16 cellular contexts compared by ENCODE assay signal in genomic region chrX:45840411-45840950, GRCh38.
DNase-seq lines count a peak whose midpoint lies in the region; ATAC-seq, FAIRE-seq and TF ChIP-seq lines count a peak whose summit lies in the region.
"Had no signal": no experiment of that assay in that cellular context is flagged by ENCODE, and none has a peak within 500 bp of the region (broad histone marks: within the 10 kb centered on the region; RNA-seq: fewer than 3 reads in every experiment).

No MANE protein-coding gene starts in this region.

- H2AFZ ChIP-seq in astrocyte (ENCODE audit: low read depth, low read length) (no peak overlapping the region), smooth muscle cell (ENCODE audit: low read depth) (no peak overlapping the region)

- ATAC-seq in GM18867 (IDR thresholded peaks at IDR 0.05; ENCODE audit: unreplicated experiment) = no peak

- H3K79me2 ChIP-seq in astrocyte (ENCODE audit: insufficient read depth, low read length) = peaks cover 46% of the 10 kb centered on the region
- peaks cover 68% of the 10 kb centered on the region for H3K79me2 ChIP-seq in smooth muscle cell (ENCODE audit: low read depth)

- H3K27me3 Mint-ChIP-seq in astrocyte (ENCODE audit: low read depth, unreplicated experiment) = no peaks in the 10 kb centered on the region

- H3K9me3 Mint-ChIP-seq in astrocyte (ENCODE audit: unreplicated experiment) = no peaks in the 10 kb centered on the region
- H3K9me3 Mint-ChIP-seq: CD8-positive, alpha-beta memory T cell had no signal

- H3K9ac ChIP-seq in astrocyte (ENCODE audit: low read length) (no peak overlapping the region), smooth muscle cell (ENCODE audit: low read depth) (no peak overlapping the region)

- H3K4me1 Mint-ChIP-seq in astrocyte (ENCODE audit: low read depth, unreplicated experiment) = peaks cover 22% of the 10 kb centered on the region

- 64% methylated on average over 3 of the region's 3 CpGs for WGBS in smooth muscle cell (ENCODE audit: low lambda C conversion rate)

- H3F3A ChIP-seq in smooth muscle cell (ENCODE audit: low read depth) = no peaks in the 10 kb centered on the region

- no peak overlapping the region for H3K27ac Mint-ChIP-seq in astrocyte (ENCODE audit: unreplicated experiment)

- H3K27me3 ChIP-seq in astrocyte (ENCODE audit: insufficient read depth, low read length) = no peaks in the 10 kb centered on the region
- H3K27me3 ChIP-seq in smooth muscle cell (ENCODE audit: low read depth) = no peaks in the 10 kb centered on the region
- H3K27me3 ChIP-seq: MG63 had no signal

- H3K4me1 ChIP-seq in astrocyte (ENCODE audit: insufficient read depth, low read length) = peaks cover 7% of the 10 kb centered on the region
- H3K4me1 ChIP-seq in smooth muscle cell (ENCODE audit: low read depth) = no peaks in the 10 kb centered on the region

- H3K4me3 Mint-ChIP-seq in astrocyte (ENCODE audit: unreplicated experiment) = no peak overlapping the region
- H3K4me3 Mint-ChIP-seq: CD8-positive, alpha-beta memory T cell; H9 had no signal

- H4K20me1 ChIP-seq in astrocyte (ENCODE audit: insufficient read depth, low read length) (no peaks in the 10 kb centered on the region), smooth muscle cell (ENCODE audit: low read depth) (peaks cover 70% of the 10 kb centered on the region)

- no peak for TF ChIP-seq CTCF in astrocyte (IDR thresholded peaks at IDR 0.05; ENCODE audit: insufficient read depth, low read depth, low read length)
- no peak for TF ChIP-seq CTCF in smooth muscle cell (IDR thresholded peaks at IDR 0.05; ENCODE audit: borderline replicate concordance, insufficient read depth, poor library complexity, severe bottlenecking)

- H3K9me3 ChIP-seq in astrocyte (ENCODE audit: insufficient read depth, low read depth, low read length) = no peaks in the 10 kb centered on the region
- H3K9me3 ChIP-seq in smooth muscle cell (replicated peaks; ENCODE audit: low read depth) = no peaks in the 10 kb centered on the region
- H3K9me3 ChIP-seq: MG63 had no signal

- no peaks in the 10 kb centered on the region for H3K36me3 Mint-ChIP-seq in astrocyte (ENCODE audit: low read depth, unreplicated experiment)

- no peak overlapping the region for H3K4me2 ChIP-seq in astrocyte (ENCODE audit: low read length)
- H3K4me2 ChIP-seq in smooth muscle cell = no peak overlapping the region

- H3K4me3 ChIP-seq in astrocyte (ENCODE audit: insufficient read depth, low read depth, low read length) (no peak overlapping the region), smooth muscle cell (no peak overlapping the region)
- H3K4me3 ChIP-seq: MG63 had no signal

- H3K27ac ChIP-seq in astrocyte (ENCODE audit: low read depth, low read length) = no peak overlapping the region
- peak overlapping the region; percentile 44 for H3K27ac ChIP-seq in smooth muscle cell (ENCODE audit: low read depth)
- H3K27ac ChIP-seq: 22Rv1 had no signal

- FAIRE-seq in astrocyte (lab: Jason Lieb, UNC) = peak; percentile 56
- FAIRE-seq: GM19239 had no signal

- DNase-seq in DMS53 (lab: John Stamatoyannopoulos, UW) = peak; percentile 1
- DNase-seq in DMS53 treated with DMSO at 0.1 percent for 48 hours (lab: John Stamatoyannopoulos, UW; ENCODE audit: unreplicated experiment) = no peak
- peak; percentile 56 to 87 for DNase-seq in NCI-H524 (lab: John Stamatoyannopoulos, UW)
- no peak for DNase-seq in astrocyte (ENCODE audit: low read depth)
- no peak for DNase-seq in smooth muscle cell (lab: John Stamatoyannopoulos, UW; ENCODE audit: unreplicated experiment)
- DNase-seq in NCI-H446 (lab: John Stamatoyannopoulos, UW) = no peak
- no peak for DNase-seq in anterior cingulate cortex (lab: John Stamatoyannopoulos, UW)
- DNase-seq: CD8-positive, alpha-beta memory T cell; H9; MG63; NCI-H1092 treated with DMSO at 0.1 percent for 48 hours; NCI-H1694; NCI-H526 treated with DMSO at 0.1 percent for 48 hours had no signal

- H3K36me3 ChIP-seq in astrocyte (ENCODE audit: insufficient read depth, low read length) = peaks cover 7% of the 10 kb centered on the region
- H3K36me3 ChIP-seq in smooth muscle cell (ENCODE audit: low read depth) = no peaks in the 10 kb centered on the region

Comparison
In these comparisons a context has a peak if more than half of its experiments do, and no peak if none do; other contexts are left out.
1. DNase-seq: peak in DMS53 (single experiment) and NCI-H524 (2 of 2); none in DMS53 treated with DMSO at 0.1 percent for 48 hours (single experiment), astrocyte (single experiment), smooth muscle cell (single experiment), NCI-H446 (0 of 2) and anterior cingulate cortex (0 of 58).